ENCODE assay signal across 9 cellular contexts in genomic region chr7:80312139-80312661, GRCh38.
A peak's percentile ranks its signal among the peaks of the same experiment; 100 is the strongest.
DNase-seq lines count a peak whose midpoint lies in the region; ATAC-seq and TF ChIP-seq lines count a peak whose summit lies in the region.
"Had no signal": no experiment of that assay in that cellular context is flagged by ENCODE, and none has a peak within 500 bp of the region (broad histone marks: within the 10 kb centered on the region; RNA-seq: fewer than 3 reads in every experiment).

No MANE protein-coding gene starts in this region.

- peak in 4 of 6 experiments; percentile 22 to 57 (median 40) for DNase-seq in stimulated activated naive CD4-positive, alpha-beta T cell (lab: John Stamatoyannopoulos, UW)
- no peak for DNase-seq in stimulated activated naive CD4-positive, alpha-beta T cell treated with Interleukin-2 at 50 U/mL for 16 hours (lab: John Stamatoyannopoulos, UW)
- peak; percentile 83 for DNase-seq in adipocyte (ENCODE audit: low read depth)
- DNase-seq in iris pigment epithelial cell (ENCODE audit: low read depth): peak; percentile 94
- no peak for DNase-seq in aorta
- DNase-seq in gastrocnemius medialis: no peak

- H3K27me3 ChIP-seq in adipocyte (replicated peaks; ENCODE audit: control insufficient read depth, insufficient read depth, low read length) (no peaks in the 10 kb centered on the region), aorta (ENCODE audit: control insufficient read depth in 1 of 2, insufficient read depth in 2 of 2, low read length in 1 of 2) (no peaks in the 10 kb centered on the region), gastrocnemius medialis (no peaks in the 10 kb centered on the region)

- H3K9ac ChIP-seq in adipocyte (ENCODE audit: low read length): no peak overlapping the region

- ATAC-seq in aorta (ENCODE audit: low FRiP score): peak; percentile 56
- no peak for ATAC-seq in GM21360 (IDR thresholded peaks at IDR 0.05; ENCODE audit: unreplicated experiment)
- no peak for ATAC-seq in GM18870 (IDR thresholded peaks at IDR 0.05; ENCODE audit: unreplicated experiment)
- ATAC-seq in gastrocnemius medialis: no peak

- no peak overlapping the region for H3K4me3 ChIP-seq in adipocyte (ENCODE audit: low read length)
- no peak overlapping the region for H3K4me3 ChIP-seq in aorta (ENCODE audit: low read length in 2 of 2)
- H3K4me3 ChIP-seq in gastrocnemius medialis: no peak overlapping the region
- H3K4me3 ChIP-seq: SK-N-MC had no signal

- 0 to 5% methylated on average over 5 of the region's 5 CpGs for WGBS in aorta, 2 donors

- in situ Hi-C loops in gastrocnemius medialis (cut with MboI; ENCODE audit: low sequenced_read_pairs in 4 of 4): no loop called here

- H3K4me1 ChIP-seq in adipocyte (ENCODE audit: control insufficient read depth, insufficient read depth, low read length) (peaks cover 6% of the 10 kb centered on the region), aorta (ENCODE audit: control insufficient read depth in 1 of 2, insufficient read depth in 2 of 2, low read length in 2 of 2) (peaks cover 0 to 2% of the 10 kb centered on the region in 2 donors), gastrocnemius medialis (peaks cover 0 to 4% of the 10 kb centered on the region in 2 donors)

- intact Hi-C loops in aorta (cut with DNase I) (no loop called here), gastrocnemius medialis (cut with DNase I; ENCODE audit: low total_unique reads) (no loop called here)

- peak overlapping the region in 1 of 2 donors; percentile 27 for H3K27ac ChIP-seq in aorta (ENCODE audit: low read depth in 1 of 2, low read length in 2 of 2)
- no peak overlapping the region for H3K27ac ChIP-seq in gastrocnemius medialis
- H3K27ac ChIP-seq: SK-N-MC had no signal

- no peak for TF ChIP-seq POLR2A in gastrocnemius medialis (IDR thresholded peaks at IDR 0.05)

- no peak for TF ChIP-seq CTCF in gastrocnemius medialis (IDR thresholded peaks at IDR 0.05 in 4 of 5, conservative IDR thresholded peaks at IDR 0.05 in 1 of 5)

- H3K36me3 ChIP-seq in adipocyte (ENCODE audit: control insufficient read depth, insufficient read depth, low read length, severe bottlenecking) (no peaks in the 10 kb centered on the region), aorta (ENCODE audit: control insufficient read depth in 1 of 2, insufficient read depth in 2 of 2, low read length in 1 of 2) (no peaks in the 10 kb centered on the region), gastrocnemius medialis (no peaks in the 10 kb centered on the region)

- H3K9me3 ChIP-seq in adipocyte (ENCODE audit: control insufficient read depth, low read length) (no peaks in the 10 kb centered on the region), aorta (ENCODE audit: control insufficient read depth, low read length) (no peaks in the 10 kb centered on the region), gastrocnemius medialis (no peaks in the 10 kb centered on the region)

Comparison
In these comparisons a context has a peak if more than half of its experiments do, and no peak if none do; other contexts are left out.
1. DNase-seq: peak in stimulated activated naive CD4-positive, alpha-beta T cell (4 of 6), adipocyte (single experiment) and iris pigment epithelial cell (single experiment); none in stimulated activated naive CD4-positive, alpha-beta T cell treated with Interleukin-2 at 50 U/mL for 16 hours (single experiment), aorta (0 of 2) and gastrocnemius medialis (0 of 2).